8 cellular contexts compared by ENCODE assay signal in the genomic region with DNA sequence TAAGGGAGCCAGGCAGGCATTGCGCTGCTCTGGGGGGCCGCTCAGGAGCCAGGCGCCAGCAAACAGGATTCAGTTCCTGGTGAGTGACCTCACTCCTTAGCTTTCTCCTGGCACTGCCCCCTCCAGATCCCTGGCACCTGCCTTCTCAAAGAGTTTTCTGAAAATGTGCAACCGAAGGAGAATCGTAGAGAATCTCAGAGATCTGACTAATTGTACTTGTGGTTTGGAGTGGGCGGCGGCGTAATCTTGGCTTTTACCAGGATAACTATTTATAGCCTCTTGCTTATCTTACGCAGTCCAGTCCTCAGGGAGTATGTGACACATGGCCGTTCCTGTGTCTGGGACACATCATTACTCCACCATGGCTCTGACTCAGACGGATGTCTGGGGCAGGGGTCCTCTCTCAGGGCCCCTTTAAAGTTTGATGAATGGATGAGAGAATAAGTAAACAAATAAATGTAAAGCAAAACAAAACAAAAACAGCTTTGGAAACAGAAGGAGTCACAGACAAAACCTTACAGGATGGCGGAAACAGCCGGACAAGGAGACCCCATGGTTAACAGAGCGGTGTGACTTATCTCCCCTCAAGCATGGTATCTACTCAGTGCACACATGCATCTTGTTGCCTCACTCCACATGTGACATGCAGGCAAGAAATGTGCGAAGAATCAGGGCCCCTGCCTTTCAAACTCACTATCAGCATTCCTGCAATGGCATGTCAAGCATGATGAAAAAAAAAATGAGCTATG.
DNase-seq lines count a peak whose midpoint lies in the region; ATAC-seq lines count a peak whose summit lies in the region.

No MANE protein-coding gene starts in this region.

- no peaks in the 10 kb centered on the region for H3K27me3 Mint-ChIP-seq in stimulated activated memory B cell treated with anti-CD40 and anti-IgM and Interleukin-4, amounts not matched to agents 10 μg/mL and 1 μg/mL and 100 μg/mL, for 72 hours

- DNase-seq in stimulated activated CD4-positive, alpha-beta T cell treated with anti-CD3 and anti-CD28 coated beads, Interleukin-12 subunit alpha, Interleukin-12 subunit beta, amount 100 ng/mL, for 48 hours (ENCODE audit: low read depth in 2 of 3, low spot score in 1 of 3) = peak in 2 of 3 donors; percentile 5 to 6
- DNase-seq in stimulated activated CD4-positive, alpha-beta T cell treated with anti-CD3 and anti-CD28 coated beads, Interleukin-4, amount 100 ng/mL, for 1 hour = no peak
- DNase-seq in SW 1271 (lab: John Stamatoyannopoulos, UW) (peak; percentile 22 to 55), Right ventricle myocardium superior (no peak), NCI-H446 (lab: John Stamatoyannopoulos, UW) (no peak)
- no peak for DNase-seq in activated effector memory CD4-positive, alpha-beta T cell treated with Interleukin-2 at 50 U/mL for 16 hours

- peak overlapping the region; percentile 91 for H3K27ac Mint-ChIP-seq in stimulated activated memory B cell treated with anti-CD40 and anti-IgM and Interleukin-4, amounts not matched to agents 10 μg/mL and 1 μg/mL and 100 μg/mL, for 72 hours

- H3K9me3 Mint-ChIP-seq in stimulated activated memory B cell treated with anti-CD40 and anti-IgM and Interleukin-4, amounts not matched to agents 10 μg/mL and 1 μg/mL and 100 μg/mL, for 72 hours = no peaks in the 10 kb centered on the region

- H3K4me3 Mint-ChIP-seq in stimulated activated memory B cell treated with anti-CD40 and anti-IgM and Interleukin-4, amounts not matched to agents 10 μg/mL and 1 μg/mL and 100 μg/mL, for 72 hours = peak overlapping the region; percentile 30

- ATAC-seq in Right ventricle myocardium superior (ENCODE audit: poor library complexity) = peak; percentile 67
- peak; percentile 73 for ATAC-seq in stimulated activated memory B cell treated with anti-CD40 and anti-IgM and Interleukin-4, amounts not matched to agents 10 μg/mL and 1 μg/mL and 100 μg/mL, for 72 hours
- ATAC-seq in HG03139 (IDR thresholded peaks at IDR 0.05; ENCODE audit: unreplicated experiment) = no peak

- intact Hi-C loops in Right ventricle myocardium superior (cut with DNase I) = no loop called here

- no peaks in the 10 kb centered on the region for H3K36me3 Mint-ChIP-seq in stimulated activated memory B cell treated with anti-CD40 and anti-IgM and Interleukin-4, amounts not matched to agents 10 μg/mL and 1 μg/mL and 100 μg/mL, for 72 hours

- peaks cover 80% of the 10 kb centered on the region for H3K4me1 Mint-ChIP-seq in stimulated activated memory B cell treated with anti-CD40 and anti-IgM and Interleukin-4, amounts not matched to agents 10 μg/mL and 1 μg/mL and 100 μg/mL, for 72 hours

Comparison
In these comparisons a context has a peak if more than half of its experiments do, and no peak if none do; other contexts are left out.
1. DNase-seq: peak in stimulated activated CD4-positive, alpha-beta T cell treated with anti-CD3 and anti-CD28 coated beads, Interleukin-12 subunit alpha, Interleukin-12 subunit beta, amount 100 ng/mL, for 48 hours (2 of 3) and SW 1271 (2 of 2); none in stimulated activated CD4-positive, alpha-beta T cell treated with anti-CD3 and anti-CD28 coated beads, Interleukin-4, amount 100 ng/mL, for 1 hour (single experiment), Right ventricle myocardium superior (single experiment), activated effector memory CD4-positive, alpha-beta T cell treated with Interleukin-2 at 50 U/mL for 16 hours (single experiment) and NCI-H446 (0 of 2).